8 cellular contexts compared by ENCODE assay signal in genomic region chr11:82494988-82495432, GRCh38.
A peak's percentile ranks its signal among the peaks of the same experiment; 100 is the strongest.
DNase-seq lines count a peak whose midpoint lies in the region; ATAC-seq and TF ChIP-seq lines count a peak whose summit lies in the region.

No MANE protein-coding gene starts in this region.

- H3K23ac ChIP-seq in mesendoderm (ENCODE audit: low read length): no peak overlapping the region

- H3K79me1 ChIP-seq in mesendoderm (ENCODE audit: low read length): no peaks in the 10 kb centered on the region

- no peak overlapping the region for H3K9ac ChIP-seq in mesendoderm (ENCODE audit: low read length)

- H2BK5ac ChIP-seq in mesendoderm (ENCODE audit: low read length): no peak overlapping the region

- intact Hi-C loops in CD4-positive, alpha-beta T cell (cut with DNase I, micrococcal nuclease): no loop called here
- intact Hi-C loops in thyroid gland (cut with DNase I): no loop called here

- no peak overlapping the region for H3K4ac ChIP-seq in mesendoderm (ENCODE audit: low read depth, low read length)

- no peaks in the 10 kb centered on the region for H3K79me2 ChIP-seq in mesendoderm (ENCODE audit: control insufficient read depth, insufficient read depth, low read length)

- CTCF ChIA-PET in CD4-positive, alpha-beta T cell (lab: Charles Lee): no interaction called here

- no peak for TF ChIP-seq CTCF in CD4-positive, alpha-beta T cell (IDR thresholded peaks at IDR 0.05)
- no peak for TF ChIP-seq CTCF in thyroid gland (IDR thresholded peaks at IDR 0.05)

- H2BK15ac ChIP-seq in mesendoderm (replicated peaks; ENCODE audit: low read depth): no peak overlapping the region

- no peak overlapping the region for H3K18ac ChIP-seq in mesendoderm (ENCODE audit: low read length)

- no peak overlapping the region for H4K8ac ChIP-seq in mesendoderm (ENCODE audit: low read depth, low read length)

- WGBS in mesendoderm (ENCODE audit: extremely low coverage, insufficient coverage, low lambda C conversion rate): no CpG with 5 or more reads among the region's 3 CpGs
- 41 to 53% methylated on average over 3 of the region's 3 CpGs for WGBS in thyroid gland, 2 donors

- H2AK5ac ChIP-seq in mesendoderm (ENCODE audit: low read length): no peak overlapping the region

- no peak overlapping the region for H3K4me3 Mint-ChIP-seq in CD4-positive, alpha-beta T cell

- H2BK120ac ChIP-seq in mesendoderm (ENCODE audit: low read depth, low read length): no peak overlapping the region

- no peaks in the 10 kb centered on the region for H3K36me3 Mint-ChIP-seq in CD4-positive, alpha-beta T cell (ENCODE audit: low read depth)

- H3K27me3 Mint-ChIP-seq in CD4-positive, alpha-beta T cell: no peaks in the 10 kb centered on the region

- H3K27me3 ChIP-seq in mesendoderm (ENCODE audit: insufficient read depth, low read length, poor library complexity) (no peaks in the 10 kb centered on the region), thyroid gland (no peaks in the 10 kb centered on the region)
- no peaks in the 10 kb centered on the region for H3K27me3 ChIP-seq in CD4-positive, alpha-beta T cell (ENCODE audit: control insufficient read depth, insufficient read depth, low read length)

- H3K56ac ChIP-seq in mesendoderm (ENCODE audit: low read length): no peak overlapping the region

- no peaks in the 10 kb centered on the region for H3K9me3 ChIP-seq in CD4-positive, alpha-beta T cell (ENCODE audit: control insufficient read depth, low read length)
- H3K9me3 ChIP-seq in thyroid gland: no peaks in the 10 kb centered on the region

- no peak overlapping the region for H4K5ac ChIP-seq in mesendoderm (ENCODE audit: low read length)

- TF ChIP-seq POLR2A in thyroid gland (IDR thresholded peaks at IDR 0.05): no peak

- H3K4me1 ChIP-seq in mesendoderm (ENCODE audit: control insufficient read depth, low read depth, low read length): no peaks in the 10 kb centered on the region
- no peaks in the 10 kb centered on the region for H3K4me1 ChIP-seq in thyroid gland

- no peaks in the 10 kb centered on the region for H3K36me3 ChIP-seq in mesendoderm (ENCODE audit: control insufficient read depth, insufficient read depth, low read length)
- H3K36me3 ChIP-seq in thyroid gland: no peaks in the 10 kb centered on the region

- ATAC-seq in GM18907 (IDR thresholded peaks at IDR 0.05; ENCODE audit: unreplicated experiment): peak; percentile 80
- ATAC-seq in HG03175 (IDR thresholded peaks at IDR 0.05; ENCODE audit: unreplicated experiment): peak; percentile 82
- ATAC-seq in HG03439 (IDR thresholded peaks at IDR 0.05; ENCODE audit: unreplicated experiment): no peak
- ATAC-seq in CD4-positive, alpha-beta T cell (ENCODE audit: poor library complexity): no peak

- H3K4me3 ChIP-seq in mesendoderm (ENCODE audit: low read length): no peak overlapping the region
- no peak overlapping the region for H3K4me3 ChIP-seq in thyroid gland (replicated peaks in 1 of 3)

- no peak overlapping the region for H3K4me2 ChIP-seq in mesendoderm (ENCODE audit: low read length)

- POLR2A ChIA-PET in CD4-positive, alpha-beta T cell (lab: Charles Lee): no interaction called here

- DNase-seq in RPMI8226 (peak; percentile 41), mesendoderm (peak; percentile 64), C1 segment of cervical spinal cord (lab: John Stamatoyannopoulos, UW) (no peak), thyroid gland (no peak)
- no peak for DNase-seq in CD4-positive, alpha-beta T cell

- H3K27ac Mint-ChIP-seq in CD4-positive, alpha-beta T cell: no peak overlapping the region

- no peaks in the 10 kb centered on the region for H3K9me3 Mint-ChIP-seq in CD4-positive, alpha-beta T cell

- H3K4me1 Mint-ChIP-seq in CD4-positive, alpha-beta T cell (ENCODE audit: low read depth): no peaks in the 10 kb centered on the region

- H3K27ac ChIP-seq in mesendoderm (ENCODE audit: low read depth, low read length) (no peak overlapping the region), thyroid gland (no peak overlapping the region)
- no peak overlapping the region for H3K27ac ChIP-seq in CD4-positive, alpha-beta T cell (ENCODE audit: low read depth, low read length)

Comparison
In these comparisons a context has a peak if more than half of its experiments do, and no peak if none do; other contexts are left out.
1. ATAC-seq: peak in GM18907 (single experiment) and HG03175 (single experiment); none in HG03439 (single experiment) and CD4-positive, alpha-beta T cell (single experiment).
2. DNase-seq: peak in RPMI8226 (single experiment) and mesendoderm (single experiment); none in C1 segment of cervical spinal cord (0 of 14), CD4-positive, alpha-beta T cell (0 of 10) and thyroid gland (0 of 2).